In genomic region chr15:54792526-54792925, GRCh38 we compare ENCODE assay signal across 32 cellular contexts.
"Had no signal": no experiment of that assay in that cellular context is flagged by ENCODE, and none has a peak within 500 bp of the region (broad histone marks: within the 10 kb centered on the region; RNA-seq: fewer than 3 reads in every experiment).

No MANE protein-coding gene starts in this region.

- H3K4me3 ChIP-seq: body of pancreas, breast epithelium had no signal

- FAIRE-seq: astrocyte, TTC549 had no signal

- H3K27me3 ChIP-seq: body of pancreas, brain microvascular endothelial cell, breast epithelium had no signal

- H3K4me1 ChIP-seq: body of pancreas, breast epithelium had no signal

- H3K27ac ChIP-seq: body of pancreas, brain microvascular endothelial cell, breast epithelium, VCaP had no signal

- DNase-seq: activated CD4-positive, alpha-beta memory T cell treated with anti-CD3 and anti-CD28 coated beads, Interleukin-2, amount 10 ng/mL, durations not matched to agents 7 days and 5 days; activated CD4-positive, alpha-beta T cell treated with anti-CD3 and anti-CD28 coated beads for 1 hour; activated CD4-positive, alpha-beta T cell treated with anti-CD3 and anti-CD28 coated beads for 36 hours; activated CD4-positive, alpha-beta T cell treated with anti-CD3 and anti-CD28 coated beads for 48 hours; activated CD4-positive, alpha-beta T cell treated with anti-CD3 and anti-CD28 coated beads, Interleukin-2, amount 10 ng/mL, durations not matched to agents 7 days and 5 days; activated CD4-positive, alpha-beta T cell treated with anti-CD3 and anti-CD28 coated beads, Interleukin-2, amount 50 U/mL, for 48 hours; activated CD4-positive, CD25-positive, alpha-beta regulatory T cell; activated CD8-positive, alpha-beta memory T cell treated with anti-CD3 and anti-CD28 coated beads for 24 hours; activated CD8-positive, alpha-beta memory T cell treated with anti-CD3 and anti-CD28 coated beads, Interleukin-2, amount 10 ng/mL, durations not matched to agents 7 days and 5 days; activated CD8-positive, alpha-beta memory T cell treated with anti-CD3 and anti-CD28 coated beads, Interleukin-2, amount 50 U/mL, for 48 hours; activated CD8-positive, alpha-beta T cell treated with anti-CD3 and anti-CD28 coated beads, Interleukin-2, amount 10 ng/mL, durations not matched to agents 7 days and 5 days; activated effector memory CD4-positive, alpha-beta T cell treated with Interleukin-2 at 50 U/mL for 16 hours; activated gamma-delta T cell; activated naive CD4-positive, alpha-beta T cell treated with anti-CD3 and anti-CD28 coated beads, Interleukin-2, amount 10 ng/mL, durations not matched to agents 7 days and 5 days; activated naive CD4-positive, alpha-beta T cell treated with Interleukin-2 at 50 U/mL for 16 hours; activated naive CD8-positive, alpha-beta T cell treated with anti-CD3 and anti-CD28 coated beads, Interleukin-2, amount 10 ng/mL, durations not matched to agents 7 days and 5 days; activated naive CD8-positive, alpha-beta T cell treated with anti-CD3 and anti-CD28 coated beads, Interleukin-2, amount 50 U/mL, for 24 hours; activated T-cell treated with anti-CD3 and anti-CD28 coated beads, Interleukin-2, amount 50 U/mL, for 24 hours; activated T-cell treated with anti-CD3 and anti-CD28 coated beads, Interleukin-2, amount 50 U/mL, for 48 hours; amygdala; anterior cingulate cortex; body of pancreas; brain microvascular endothelial cell; central memory CD4-positive, alpha-beta T cell; T-helper 1 cell; T-helper 2 cell; T-helper 9 cell had no signal

- H3K9me3 ChIP-seq: body of pancreas, breast epithelium had no signal

- H3K36me3 ChIP-seq: brain microvascular endothelial cell, breast epithelium had no signal

- ATAC-seq: activated CD4-positive, alpha-beta T cell treated with anti-CD3 and anti-CD28 coated beads for 36 hours; activated CD4-positive, CD25-positive, alpha-beta regulatory T cell treated with anti-CD3 and anti-CD28 coated beads, Interleukin-2, amount 50 U/mL, for 24 hours; activated CD8-positive, alpha-beta memory T cell treated with anti-CD3 and anti-CD28 coated beads, Interleukin-2, amount 10 ng/mL, durations not matched to agents 7 days and 5 days; activated CD8-positive, alpha-beta T cell treated with anti-CD3 and anti-CD28 coated beads, Interleukin-2, amount 10 ng/mL, durations not matched to agents 7 days and 5 days; activated naive CD8-positive, alpha-beta T cell treated with anti-CD3 and anti-CD28 coated beads, Interleukin-2, amount 50 U/mL, for 24 hours; body of pancreas had no signal
